ENCODE assay signal across 9 cellular contexts in the genomic region with DNA sequence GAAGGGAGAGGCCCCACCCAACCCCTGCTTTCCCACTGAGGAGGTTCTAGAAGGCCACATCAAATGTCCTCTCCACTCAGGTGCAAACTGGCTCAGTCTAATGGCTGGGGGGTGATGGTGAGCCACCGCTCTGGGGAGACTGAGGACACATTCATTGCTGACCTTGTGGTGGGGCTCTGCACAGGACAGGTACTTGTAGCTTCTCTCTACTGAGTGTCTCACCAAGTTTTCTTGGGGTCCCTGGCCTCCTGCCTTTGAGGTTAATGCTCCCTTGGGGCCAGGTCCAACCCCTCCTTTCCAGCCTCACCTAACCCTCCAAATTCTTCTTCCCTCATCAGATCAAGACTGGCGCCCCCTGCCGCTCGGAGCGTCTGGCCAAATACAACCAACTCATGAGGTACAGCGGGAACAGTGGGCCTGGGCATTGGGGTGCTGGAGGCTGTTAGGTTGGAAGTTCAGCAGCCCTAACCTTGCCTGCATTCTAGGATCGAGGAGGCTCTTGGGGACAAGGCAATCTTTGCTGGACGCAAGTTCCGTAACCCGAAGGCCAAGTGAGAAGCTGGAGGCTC.
DNase-seq lines count a peak whose midpoint lies in the region; ATAC-seq and TF ChIP-seq lines count a peak whose summit lies in the region.
"Had no signal": no experiment of that assay in that cellular context is flagged by ENCODE, and none has a peak within 500 bp of the region (broad histone marks: within the 10 kb centered on the region; RNA-seq: fewer than 3 reads in every experiment).

No MANE protein-coding gene starts in this region.

- no peak overlapping the region for H3K4me3 ChIP-seq in WI38 (ENCODE audit: low read depth, low read length)

- DNase-seq in NCI-H510A treated with DMSO at 0.1 percent for 48 hours (lab: John Stamatoyannopoulos, UW) (peak; percentile 3), NCI-H510A (lab: John Stamatoyannopoulos, UW) (no peak), COLO829 (ENCODE audit: low spot score) (no peak), hypothalamus (lab: John Stamatoyannopoulos, UW) (no peak)
- DNase-seq in effector CD4-positive, alpha-beta T cell: peak; percentile 34
- peak; percentile 55 for DNase-seq in stimulated activated CD4-positive, alpha-beta T cell treated with anti-CD3 and anti-CD28 coated beads, Interleukin-4, amount 100 ng/mL, for 1 hour
- DNase-seq: 8988T had no signal

- ATAC-seq in GM21717 (IDR thresholded peaks at IDR 0.05; ENCODE audit: unreplicated experiment): no peak

- 0 out of 2 replicates have a peak, but pooled peaks have one; percentile 11 for TF ChIP-seq CTCF in WI38 (IDR thresholded peaks at IDR 0.05; ENCODE audit: low read depth, low read length)

Comparison
In these comparisons a context has a peak if more than half of its experiments do, and no peak if none do; other contexts are left out.
1. DNase-seq: peak in NCI-H510A treated with DMSO at 0.1 percent for 48 hours (single experiment), effector CD4-positive, alpha-beta T cell (single experiment) and stimulated activated CD4-positive, alpha-beta T cell treated with anti-CD3 and anti-CD28 coated beads, Interleukin-4, amount 100 ng/mL, for 1 hour (single experiment); none in NCI-H510A (single experiment), COLO829 (single experiment) and hypothalamus (0 of 51).